ENCODE assay signal across 28 cellular contexts in genomic region chr22:38097058-38097457, GRCh38. TPM values are rescaled to one million over a fixed set of nuclear protein-coding genes. Genes with fewer than 3 reads are reported as not detected.
DNase-seq lines count a peak whose midpoint lies in the region; ATAC-seq lines count a peak whose summit lies in the region.
"Had no signal": no experiment of that assay in that cellular context is flagged by ENCODE, and none has a peak within 500 bp of the region (broad histone marks: within the 10 kb centered on the region; RNA-seq: fewer than 3 reads in every experiment).

No MANE protein-coding gene starts in this region.

- no peaks in the 10 kb centered on the region for H3K36me3 ChIP-seq in ectodermal cell (ENCODE audit: control insufficient read depth, insufficient read depth, low read length)
- H3K36me3 ChIP-seq in mesendoderm (ENCODE audit: control insufficient read depth, insufficient read depth, low read length), result no peaks in the 10 kb centered on the region
- H3K36me3 ChIP-seq: BE2C, colonic mucosa, left lung, thyroid gland had no signal

- peak overlapping the region; percentile 76 for H3K9ac ChIP-seq in mesendoderm (ENCODE audit: low read length)
- H3K9ac ChIP-seq: GM23248 had no signal

- no peak overlapping the region for H4K8ac ChIP-seq in mesendoderm (ENCODE audit: low read depth, low read length)

- no peak overlapping the region for H3K4me3 Mint-ChIP-seq in effector memory CD8-positive, alpha-beta T cell
- H3K4me3 Mint-ChIP-seq: activated B cell treated with CpG ODN at 0.5 μM for 24 hours; immature natural killer cell; stimulated activated naive CD8-positive, alpha-beta T cell treated with anti-CD3 and anti-CD28 coated beads, Interleukin-15, Interleukin-2, amounts not matched to agents 100 ng/mL and 50 ng/mL, for 24 hours had no signal

- H3K27me3 ChIP-seq in ectodermal cell (ENCODE audit: control insufficient read depth, insufficient read depth, low read length, poor library complexity, severe bottlenecking) (no peaks in the 10 kb centered on the region), mesendoderm (ENCODE audit: insufficient read depth, low read length, poor library complexity) (no peaks in the 10 kb centered on the region)
- H3K27me3 ChIP-seq: BE2C, body of pancreas, colonic mucosa, left lung, spleen, thyroid gland had no signal

- peak; percentile 17 for DNase-seq in Right ventricle myocardium superior
- DNase-seq in left ventricle myocardium superior, result no peak
- DNase-seq in mesendoderm, result no peak
- DNase-seq in effector memory CD8-positive, alpha-beta T cell, result no peak
- no peak for DNase-seq in ACHN
- no peak for DNase-seq in AML-193 (lab: John Stamatoyannopoulos, UW)
- DNase-seq in nucleus accumbens (lab: John Stamatoyannopoulos, UW), result no peak
- DNase-seq: activated B cell treated with CpG ODN at 0.5 μM for 24 hours; activated CD4-positive, alpha-beta T cell treated with anti-CD3 and anti-CD28 coated beads, Interleukin-2, amount 50 U/mL, for 48 hours; activated CD8-positive, alpha-beta memory T cell treated with anti-CD3 and anti-CD28 coated beads, Interleukin-2, amount 50 U/mL, for 48 hours; body of pancreas; colonic mucosa; DND-41; GM23248; immature natural killer cell; NCI-H1436; NCI-H526; RPMI8226; spleen; stimulated activated CD4-positive, alpha-beta T cell treated with anti-CD3 and anti-CD28 coated beads, Interleukin-4, amount 100 ng/mL, for 4 hours; T-helper 9 cell; thyroid gland had no signal

- H3K27me3 Mint-ChIP-seq in effector memory CD8-positive, alpha-beta T cell, result no peaks in the 10 kb centered on the region
- H3K27me3 Mint-ChIP-seq: activated B cell treated with CpG ODN at 0.5 μM for 24 hours; stimulated activated naive CD8-positive, alpha-beta T cell treated with anti-CD3 and anti-CD28 coated beads, Interleukin-15, Interleukin-2, amounts not matched to agents 100 ng/mL and 50 ng/mL, for 24 hours had no signal

- no peaks in the 10 kb centered on the region for H3K9me3 Mint-ChIP-seq in effector memory CD8-positive, alpha-beta T cell
- H3K9me3 Mint-ChIP-seq: activated B cell treated with CpG ODN at 0.5 μM for 24 hours; activated T-helper 2 cell treated with anti-CD3 and anti-CD28 coated beads, Interferon-gamma antibody, Interleukin-2, Interleukin-4, amounts not matched to agents 10 μg/mL and 5 μg/mL and 100 μg/mL, durations not matched to agents 14 hours and 24 hours and 36 hours; immature natural killer cell; stimulated activated naive CD8-positive, alpha-beta T cell treated with anti-CD3 and anti-CD28 coated beads, Interleukin-15, Interleukin-2, amounts not matched to agents 100 ng/mL and 50 ng/mL, for 24 hours had no signal

- no peak overlapping the region for H4K5ac ChIP-seq in mesendoderm (ENCODE audit: low read length)

- H3K18ac ChIP-seq in mesendoderm (ENCODE audit: low read length), result no peak overlapping the region

- H3K79me2 ChIP-seq in mesendoderm (ENCODE audit: control insufficient read depth, insufficient read depth, low read length), result no peaks in the 10 kb centered on the region

- peak overlapping the region in 1 of 2 donors; percentile 89 for H3K27ac Mint-ChIP-seq in effector memory CD8-positive, alpha-beta T cell
- H3K27ac Mint-ChIP-seq: activated B cell treated with CpG ODN at 0.5 μM for 24 hours; activated T-helper 2 cell treated with anti-CD3 and anti-CD28 coated beads, Interferon-gamma antibody, Interleukin-2, Interleukin-4, amounts not matched to agents 10 μg/mL and 5 μg/mL and 100 μg/mL, durations not matched to agents 14 hours and 24 hours and 36 hours; immature natural killer cell; stimulated activated naive CD8-positive, alpha-beta T cell treated with anti-CD3 and anti-CD28 coated beads, Interleukin-15, Interleukin-2, amounts not matched to agents 100 ng/mL and 50 ng/mL, for 24 hours had no signal

- H2BK5ac ChIP-seq in mesendoderm (ENCODE audit: low read length), result no peak overlapping the region

- H3K4ac ChIP-seq in mesendoderm (ENCODE audit: low read depth, low read length), result no peak overlapping the region

- peak overlapping the region; percentile 16 for H3K4me3 ChIP-seq in ectodermal cell (ENCODE audit: insufficient read depth, low read depth, low read length)
- no peak overlapping the region for H3K4me3 ChIP-seq in mesendoderm (ENCODE audit: low read length)
- H3K4me3 ChIP-seq: body of pancreas, colonic mucosa, GM23248, left lung, spleen, thyroid gland had no signal

- in situ Hi-C loops in ACHN (cut with HindIII; ENCODE audit: low pct_ligation_motif_present, low pct_unique_long_range_greater_than_20kb, low sequenced_read_pairs), result no loop called here

- 51 to 59% methylated on average over 15 of the region's 15 CpGs for WGBS in ectodermal cell, 2 experiments
- WGBS in mesendoderm (ENCODE audit: extremely low coverage, insufficient coverage, low lambda C conversion rate), result no CpG with 5 or more reads among the region's 15 CpGs

- H3K36me3 Mint-ChIP-seq in effector memory CD8-positive, alpha-beta T cell (ENCODE audit: insufficient read depth), result no peaks in the 10 kb centered on the region

- H3K56ac ChIP-seq in mesendoderm (ENCODE audit: low read length), result peak overlapping the region; percentile 80

- H3K4me2 ChIP-seq in mesendoderm (ENCODE audit: low read length), result peak overlapping the region; percentile 86

- H2BK15ac ChIP-seq in mesendoderm (replicated peaks; ENCODE audit: low read depth), result no peak overlapping the region

- intact Hi-C loops in Right ventricle myocardium superior (cut with DNase I) (no loop called here), left ventricle myocardium superior (cut with micrococcal nuclease) (no loop called here)

- H2BK120ac ChIP-seq in mesendoderm (ENCODE audit: low read depth, low read length), result no peak overlapping the region

- no peak overlapping the region for H3K23ac ChIP-seq in mesendoderm (ENCODE audit: low read length)

- H3K27ac ChIP-seq in ectodermal cell (ENCODE audit: insufficient read depth, low read depth, low read length, poor library complexity, severe bottlenecking), result no peak overlapping the region
- no peak overlapping the region for H3K27ac ChIP-seq in mesendoderm (ENCODE audit: low read depth, low read length)
- H3K27ac ChIP-seq: body of pancreas, colonic mucosa, GM23248, left lung, spleen, thyroid gland had no signal

- peaks cover 4 to 6% of the 10 kb centered on the region in 2 donors for H3K4me1 Mint-ChIP-seq in effector memory CD8-positive, alpha-beta T cell (ENCODE audit: low read depth in 2 of 2)
- H3K4me1 Mint-ChIP-seq: activated B cell treated with CpG ODN at 0.5 μM for 24 hours had no signal

- no peaks in the 10 kb centered on the region for H3K9me3 ChIP-seq in ectodermal cell (ENCODE audit: control insufficient read depth, low read length)
- H3K9me3 ChIP-seq: BE2C, body of pancreas, colonic mucosa, left lung, spleen, thyroid gland had no signal

- H2AK5ac ChIP-seq in mesendoderm (ENCODE audit: low read length), result no peak overlapping the region

- H3K79me1 ChIP-seq in mesendoderm (ENCODE audit: low read length), result no peaks in the 10 kb centered on the region

- ATAC-seq in Right ventricle myocardium superior (ENCODE audit: poor library complexity), result no peak
- ATAC-seq in left ventricle myocardium superior, result no peak
- no peak for ATAC-seq in effector memory CD8-positive, alpha-beta T cell (replicated peaks)
- ATAC-seq: body of pancreas, left lung had no signal

- peaks cover 11% of the 10 kb centered on the region for H3K4me1 ChIP-seq in ectodermal cell (ENCODE audit: control insufficient read depth, insufficient read depth, low read length)
- H3K4me1 ChIP-seq in mesendoderm (ENCODE audit: control insufficient read depth, low read depth, low read length), result no peaks in the 10 kb centered on the region
- H3K4me1 ChIP-seq: BE2C, colonic mucosa, left lung, thyroid gland had no signal

RNA-seq across cellular contexts. Expression of gene SLC16A8, which starts 13.1 kb away (rescaled TPM):
- total RNA-seq in Right ventricle myocardium superior, result not detected
- total RNA-seq in left ventricle myocardium superior, result not detected
- polyA plus RNA-seq in ectodermal cell (2013, experiment 1 of 4), result 0.31 TPM
- polyA plus RNA-seq in ectodermal cell (2013, experiment 2 of 4), result 1.5 TPM
- polyA plus RNA-seq in ectodermal cell (2013, experiment 3 of 4), result 0.96 TPM
- polyA plus RNA-seq in ectodermal cell (2013, experiment 4 of 4), result 0.45 TPM
- polyA plus RNA-seq in mesendoderm (2013, experiment 1 of 2), result 0.08 TPM
- 0.20 TPM for polyA plus RNA-seq in mesendoderm (2013, experiment 2 of 2)
- total RNA-seq: activated B cell treated with CpG ODN at 0.5 μM for 24 hours; activated T-helper 2 cell treated with anti-CD3 and anti-CD28 coated beads, Interferon-gamma antibody, Interleukin-2, Interleukin-4, amounts not matched to agents 10 μg/mL and 5 μg/mL and 100 μg/mL, durations not matched to agents 14 hours and 24 hours and 36 hours; body of pancreas; glomerular endothelial cell had no signal

RNA-seq across cellular contexts. Expression of gene BAIAP2L2, which starts 13.4 kb away (rescaled TPM):
- total RNA-seq in Right ventricle myocardium superior, result 0.24 TPM
- 0.15 TPM for total RNA-seq in left ventricle myocardium superior
- polyA plus RNA-seq in ectodermal cell (2013, experiment 1 of 4), result 6.1 TPM
- polyA plus RNA-seq in ectodermal cell (2013, experiment 2 of 4), result 6.7 TPM
- polyA plus RNA-seq in ectodermal cell (2013, experiment 3 of 4), result 5.0 TPM
- polyA plus RNA-seq in ectodermal cell (2013, experiment 4 of 4), result 5.2 TPM
- polyA plus RNA-seq in mesendoderm (2013, experiment 1 of 2), result 3.9 TPM
- polyA plus RNA-seq in mesendoderm (2013, experiment 2 of 2), result 4.0 TPM

RNA-seq across cellular contexts. Expression of gene PICK1, which starts 39.9 kb away (rescaled TPM):
- 20.4 TPM for total RNA-seq in Right ventricle myocardium superior
- total RNA-seq in left ventricle myocardium superior, result 26.5 TPM
- 29.4 TPM for polyA plus RNA-seq in ectodermal cell (2013, experiment 1 of 4)
- polyA plus RNA-seq in ectodermal cell (2013, experiment 2 of 4), result 30.9 TPM
- 20.3 TPM for polyA plus RNA-seq in ectodermal cell (2013, experiment 3 of 4)
- 23.2 TPM for polyA plus RNA-seq in ectodermal cell (2013, experiment 4 of 4)
- 13.2 TPM for polyA plus RNA-seq in mesendoderm (2013, experiment 1 of 2)
- 11.8 TPM for polyA plus RNA-seq in mesendoderm (2013, experiment 2 of 2)
